In the genomic region with DNA sequence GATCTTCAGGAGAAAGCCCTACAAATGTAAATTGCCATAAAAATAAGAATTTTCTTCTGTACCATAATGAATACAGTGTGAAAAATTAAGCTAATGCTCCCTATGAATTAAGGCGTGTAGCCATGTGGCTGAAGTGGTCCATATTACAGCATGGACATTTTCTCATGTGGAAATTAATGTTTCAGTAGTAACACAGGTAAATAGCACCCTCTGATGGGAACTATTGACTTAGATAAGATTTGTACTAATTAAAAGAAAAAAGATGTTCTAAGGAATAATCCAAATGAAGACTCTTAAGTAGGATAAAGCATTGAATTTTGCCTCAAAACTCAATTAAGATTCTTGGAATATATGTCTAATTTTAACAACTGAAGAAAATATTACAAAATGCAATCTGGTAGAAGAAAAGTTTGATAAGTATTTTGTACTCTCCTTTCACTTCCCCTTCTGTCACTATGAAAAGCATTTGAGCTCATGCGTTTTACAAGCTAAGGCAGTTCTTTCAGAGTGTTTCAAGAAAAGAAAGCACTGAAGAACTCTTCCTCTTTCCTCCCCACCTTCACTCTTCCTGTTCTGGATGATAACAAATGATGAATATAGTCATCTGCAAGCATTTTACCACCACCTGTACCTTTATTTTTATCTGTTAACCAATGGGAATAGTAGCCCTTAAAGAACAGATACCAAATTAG, we compare ENCODE assay signal across 9 cellular contexts. TPM values are rescaled to one million over a fixed set of nuclear protein-coding genes. Genes with fewer than 3 reads are reported as not detected.
A peak's percentile ranks its signal among the peaks of the same experiment; 100 is the strongest.
DNase-seq lines count a peak whose midpoint lies in the region; ATAC-seq, FAIRE-seq and TF ChIP-seq lines count a peak whose summit lies in the region.
"Had no signal": no experiment of that assay in that cellular context is flagged by ENCODE, and none has a peak within 500 bp of the region (broad histone marks: within the 10 kb centered on the region; RNA-seq: fewer than 3 reads in every experiment).

No MANE protein-coding gene starts in this region.

- peak overlapping the region in 1 of 10 donors; percentile 33 for H3K4me3 Mint-ChIP-seq in naive thymus-derived CD8-positive, alpha-beta T cell

- no peaks in the 10 kb centered on the region for H3K79me2 ChIP-seq in endothelial cell of umbilical vein (ENCODE audit: control insufficient read depth, insufficient read depth, low read length)

- H3K9me3 Mint-ChIP-seq in naive thymus-derived CD8-positive, alpha-beta T cell: peaks cover 0 to 4% (median 0%) of the 10 kb centered on the region in 9 donors

- no peak overlapping the region for H3K4me2 ChIP-seq in endothelial cell of umbilical vein (ENCODE audit: insufficient read depth, low read length)

- no peaks in the 10 kb centered on the region for H3K9me1 ChIP-seq in endothelial cell of umbilical vein (replicated peaks; ENCODE audit: control insufficient read depth, extremely low read depth, insufficient read depth, low read length)

- H3K27me3 Mint-ChIP-seq in naive thymus-derived CD8-positive, alpha-beta T cell: peaks cover 0 to 27% (median 9%) of the 10 kb centered on the region in 5 donors

- no peaks in the 10 kb centered on the region for H4K20me1 ChIP-seq in endothelial cell of umbilical vein (replicated peaks; ENCODE audit: control insufficient read depth, extremely low read depth, insufficient read depth, low read length)

- no peaks in the 10 kb centered on the region for H3K4me1 ChIP-seq in endothelial cell of umbilical vein (ENCODE audit: control insufficient read depth, extremely low read depth, insufficient read depth, low read length)

- DNase-seq in GM12865 (ENCODE audit: low read depth): peak; percentile 53
- peak; percentile 14 for DNase-seq in LHCN-M2 (ENCODE audit: low read depth)
- DNase-seq in endothelial cell of umbilical vein (ENCODE audit: low read depth, low spot score): peak; percentile 20
- no peak for DNase-seq in activated gamma-delta T cell treated with Interleukin-2 at 50 U/mL for 16 hours
- DNase-seq in 8988T: no peak
- DNase-seq in naive thymus-derived CD8-positive, alpha-beta T cell: no peak
- DNase-seq in OCI-M2 (lab: John Stamatoyannopoulos, UW; ENCODE audit: unreplicated experiment): no peak
- DNase-seq: NCI-H82 had no signal

- H3K9me3 ChIP-seq in endothelial cell of umbilical vein (replicated peaks; ENCODE audit: control insufficient read depth, insufficient read depth, low read length): no peaks in the 10 kb centered on the region

- no peak for FAIRE-seq in endothelial cell of umbilical vein (lab: Jason Lieb, UNC)

- peak; percentile 80 for ATAC-seq in GM21737 (IDR thresholded peaks at IDR 0.05; ENCODE audit: unreplicated experiment)
- ATAC-seq in naive thymus-derived CD8-positive, alpha-beta T cell: no peak

- peaks cover 0 to 44% (median 0%) of the 10 kb centered on the region in 4 donors for H3K4me1 Mint-ChIP-seq in naive thymus-derived CD8-positive, alpha-beta T cell

- H3K4me3 ChIP-seq in GM12865 (ENCODE audit: low read depth, low read length): no peak overlapping the region
- H3K4me3 ChIP-seq in endothelial cell of umbilical vein (replicated peaks in 1 of 3; ENCODE audit: insufficient read depth in 1 of 3, low read depth in 1 of 3, low read length in 3 of 3): no peak overlapping the region

- H3K27ac Mint-ChIP-seq in naive thymus-derived CD8-positive, alpha-beta T cell: no peak overlapping the region

- intact Hi-C loops in endothelial cell of umbilical vein (cut with micrococcal nuclease): loop anchor here (1.0 kb wide), 1 partner anchor 261 kb away; no protein-coding TSS in a partner anchor

- dilution Hi-C loops in endothelial cell of umbilical vein (cut with MboI; ENCODE audit: extremely low pct_ligation_motif_present, low sequenced_read_pairs): no loop called here

- H3K27ac ChIP-seq in endothelial cell of umbilical vein (ENCODE audit: insufficient read depth, low read depth, low read length): no peak overlapping the region

- BruUV-seq in endothelial cell of umbilical vein (replicated peaks; lab: Mats Ljungman, UMichigan): no TSS peak

- no peak for TF ChIP-seq POLR2A in endothelial cell of umbilical vein (IDR thresholded peaks at IDR 0.05; ENCODE audit: low read depth, low read length)

- no peaks in the 10 kb centered on the region for H3K36me3 Mint-ChIP-seq in naive thymus-derived CD8-positive, alpha-beta T cell

- POLR2A ChIA-PET in endothelial cell of umbilical vein (lab: Charles Lee): no interaction called here
- POLR2A ChIA-PET in naive thymus-derived CD8-positive, alpha-beta T cell (lab: Charles Lee): interaction anchor here (0.6 kb wide), 1 partner anchor 30 kb away, joined by 7 read pairs; no protein-coding TSS in a partner anchor

- TF ChIP-seq CTCF in GM12865 (IDR thresholded peaks at IDR 0.05; ENCODE audit: insufficient read depth, low read depth, low read length, missing control alignments) (no peak), endothelial cell of umbilical vein (IDR thresholded peaks at IDR 0.05; ENCODE audit: extremely low read depth in 1 of 2, insufficient read depth in 1 of 2, low read depth in 1 of 2, low read length in 2 of 2) (no peak)

- CTCF ChIA-PET in endothelial cell of umbilical vein (lab: Charles Lee): interaction anchor here (0.6 to 4.0 kb wide), 5 partner anchors 15 to 261 kb away, joined by 3 to 41 read pairs (median 5); no protein-coding TSS in a partner anchor

- H3K36me3 ChIP-seq in endothelial cell of umbilical vein (ENCODE audit: control insufficient read depth in 2 of 2, extremely low read depth in 1 of 2, insufficient read depth in 2 of 2, low read length in 2 of 2): no peaks in the 10 kb centered on the region

- peaks cover 5 to 11% of the 10 kb centered on the region in 2 experiments for H3K27me3 ChIP-seq in endothelial cell of umbilical vein (ENCODE audit: control insufficient read depth in 2 of 2, insufficient read depth in 2 of 2, low read length in 2 of 2)

- H3K9ac ChIP-seq in endothelial cell of umbilical vein (replicated peaks; ENCODE audit: extremely low read depth, insufficient read depth, low read length): no peak overlapping the region

- no peak overlapping the region for H2AFZ ChIP-seq in endothelial cell of umbilical vein (ENCODE audit: low read depth, low read length)

TF ChIP-seq in endothelial cell of umbilical vein, 7 proteins besides CTCF, POLR2A, EP300 and RAD21:
- TF ChIP-seq MYC (IDR thresholded peaks at IDR 0.05; ENCODE audit: low read depth, low read length): no peak

RNA-seq across cellular contexts. Expression of a gene that starts 9.9 kb away (rescaled TPM):
- total RNA-seq in LHCN-M2 (2014; rRNA removed): not detected in 2 replicates
- polyA plus RNA-seq in LHCN-M2 (2012): not detected
- not detected in 2 replicates for total RNA-seq in endothelial cell of umbilical vein
- not detected in 2 replicates for polyA plus RNA-seq in endothelial cell of umbilical vein
- not detected in 2 replicates for polyA plus RNA-seq in endothelial cell of umbilical vein (2011; cell fraction: cytosol; rRNA removed)
- polyA plus RNA-seq in endothelial cell of umbilical vein (2011; cell fraction: nucleus; rRNA removed): not detected in 2 replicates
- not detected in 2 replicates for polyA plus RNA-seq in endothelial cell of umbilical vein (2012)
- not detected in 2 replicates for polyA minus RNA-seq in endothelial cell of umbilical vein
- polyA minus RNA-seq in endothelial cell of umbilical vein (2011; cell fraction: cytosol; rRNA and poly(A)+ RNA removed): not detected
- not detected in 2 replicates for polyA minus RNA-seq in endothelial cell of umbilical vein (2011; cell fraction: nucleus; rRNA and poly(A)+ RNA removed)
- total RNA-seq in naive thymus-derived CD8-positive, alpha-beta T cell: not detected
- not detected for polyA plus RNA-seq in naive thymus-derived CD8-positive, alpha-beta T cell

RNA-seq across cellular contexts. Expression of a gene that starts 16.2 kb away (rescaled TPM):
- not detected in 2 replicates for total RNA-seq in LHCN-M2 (2014; rRNA removed)
- not detected for polyA plus RNA-seq in LHCN-M2 (2012)
- total RNA-seq in endothelial cell of umbilical vein: not detected in 2 replicates
- not detected in 2 replicates for polyA plus RNA-seq in endothelial cell of umbilical vein
- polyA plus RNA-seq in endothelial cell of umbilical vein (2011; cell fraction: cytosol; rRNA removed): not detected in 2 replicates
- polyA plus RNA-seq in endothelial cell of umbilical vein (2011; cell fraction: nucleus; rRNA removed): not detected in 2 replicates
- polyA plus RNA-seq in endothelial cell of umbilical vein (2012): not detected in 2 replicates
- not detected in 2 replicates for polyA minus RNA-seq in endothelial cell of umbilical vein
- not detected for polyA minus RNA-seq in endothelial cell of umbilical vein (2011; cell fraction: cytosol; rRNA and poly(A)+ RNA removed)
- not detected in 2 replicates for polyA minus RNA-seq in endothelial cell of umbilical vein (2011; cell fraction: nucleus; rRNA and poly(A)+ RNA removed)
- not detected for total RNA-seq in naive thymus-derived CD8-positive, alpha-beta T cell
- not detected for polyA plus RNA-seq in naive thymus-derived CD8-positive, alpha-beta T cell

RNA-seq across cellular contexts. Expression of a gene that starts 54.4 kb away (rescaled TPM):
- not detected in 2 replicates for total RNA-seq in LHCN-M2 (2014; rRNA removed)
- not detected for polyA plus RNA-seq in LHCN-M2 (2012)
- not detected in 2 replicates for total RNA-seq in endothelial cell of umbilical vein
- polyA plus RNA-seq in endothelial cell of umbilical vein: not detected in 2 replicates
- not detected in 2 replicates for polyA plus RNA-seq in endothelial cell of umbilical vein (2011; cell fraction: cytosol; rRNA removed)
- not detected in 2 replicates for polyA plus RNA-seq in endothelial cell of umbilical vein (2011; cell fraction: nucleus; rRNA removed)
- polyA plus RNA-seq in endothelial cell of umbilical vein (2012): not detected in 2 replicates
- not detected in 2 replicates for polyA minus RNA-seq in endothelial cell of umbilical vein
- polyA minus RNA-seq in endothelial cell of umbilical vein (2011; cell fraction: cytosol; rRNA and poly(A)+ RNA removed): not detected
- polyA minus RNA-seq in endothelial cell of umbilical vein (2011; cell fraction: nucleus; rRNA and poly(A)+ RNA removed): not detected in 2 replicates
- not detected for total RNA-seq in naive thymus-derived CD8-positive, alpha-beta T cell
- polyA plus RNA-seq in naive thymus-derived CD8-positive, alpha-beta T cell: not detected

Comparison
In these comparisons a context has a peak if more than half of its experiments do, and no peak if none do; other contexts are left out.
1. DNase-seq: peak in GM12865 (single experiment), LHCN-M2 (single experiment) and endothelial cell of umbilical vein (single experiment); none in activated gamma-delta T cell treated with Interleukin-2 at 50 U/mL for 16 hours (single experiment), 8988T (single experiment), naive thymus-derived CD8-positive, alpha-beta T cell (0 of 10) and OCI-M2 (single experiment).